ENCODE assay signal across 12 cellular contexts in the genomic region with DNA sequence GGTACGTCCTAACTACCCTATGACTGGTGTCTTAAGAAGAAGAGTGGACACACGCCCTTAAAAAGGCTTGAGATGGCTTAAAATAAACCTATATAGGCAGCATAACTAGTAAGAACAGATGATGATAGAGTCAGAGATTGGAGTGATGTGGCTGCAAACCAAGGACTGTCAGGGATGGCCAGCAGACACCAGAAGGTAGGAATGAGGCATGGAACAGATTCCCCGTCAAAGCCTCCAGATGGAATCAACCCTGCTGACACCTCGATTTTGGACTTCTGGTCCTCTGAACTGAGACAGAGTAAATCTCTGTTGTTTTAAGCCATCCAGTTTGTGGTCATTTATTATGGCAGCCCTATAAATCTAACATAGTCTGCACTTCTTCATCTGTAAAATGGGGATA. TPM values are rescaled to one million over a fixed set of nuclear protein-coding genes. Genes with fewer than 3 reads are reported as not detected.
A peak's percentile ranks its signal among the peaks of the same experiment; 100 is the strongest.
DNase-seq lines count a peak whose midpoint lies in the region; ATAC-seq lines count a peak whose summit lies in the region.
"Had no signal": no experiment of that assay in that cellular context is flagged by ENCODE, and none has a peak within 500 bp of the region (broad histone marks: within the 10 kb centered on the region; RNA-seq: fewer than 3 reads in every experiment).

No MANE protein-coding gene starts in this region.

- peak; percentile 87 for DNase-seq in G401 (ENCODE audit: low spot score)
- peak; percentile 84 for DNase-seq in cerebellar cortex (ENCODE audit: low spot score)
- DNase-seq in islet precursor cell, result peak; percentile 17
- DNase-seq in ureter (ENCODE audit: low spot score), result peak; percentile 9
- DNase-seq in GM23248, result no peak
- DNase-seq: CD8-positive, alpha-beta T cell; COR-L47; DMS53 had no signal

- no peak for ATAC-seq in GM18520 (IDR thresholded peaks at IDR 0.05; ENCODE audit: unreplicated experiment)
- no peak for ATAC-seq in HG03280 (IDR thresholded peaks at IDR 0.05; ENCODE audit: unreplicated experiment)
- ATAC-seq: A549; CD8-positive, alpha-beta T cell had no signal

- H3K27ac ChIP-seq in GM23248, result no peak overlapping the region
- H3K27ac ChIP-seq: A549 had no signal

- no peaks in the 10 kb centered on the region for H3K4me1 ChIP-seq in GM23248 (ENCODE audit: insufficient read depth)
- H3K4me1 ChIP-seq: HAP-1 had no signal

- H3K4me3 ChIP-seq in GM23248, result no peak overlapping the region
- H3K4me3 ChIP-seq: A549, HAP-1 had no signal

- no peaks in the 10 kb centered on the region for H3K9me2 ChIP-seq in GM23248 (ENCODE audit: insufficient read depth)

- H3K27me3 ChIP-seq in GM23248 (replicated peaks; ENCODE audit: insufficient read depth), result peaks cover 11% of the 10 kb centered on the region

- 40 to 41% methylated on average over 4 of the region's 4 CpGs for WGBS in GM23248 (ENCODE audit: low coverage in 1 of 2, low lambda C conversion rate in 2 of 2, missing lambda C conversion rate in 2 of 2), 2 experiments

- no peaks in the 10 kb centered on the region for H4K20me1 ChIP-seq in GM23248 (ENCODE audit: insufficient read depth)

- H3F3A ChIP-seq in GM23248 (ENCODE audit: insufficient read depth), result no peaks in the 10 kb centered on the region

- H3K9ac ChIP-seq in GM23248, result no peak overlapping the region

- in situ Hi-C loops in G401 (cut with HindIII; ENCODE audit: low sequenced_read_pairs), result no loop called here
- in situ Hi-C loops in GM23248 (cut with MboI), result no loop called here

- no peak overlapping the region for H2AFZ ChIP-seq in GM23248

- no peak overlapping the region for H3K4me2 ChIP-seq in GM23248 (ENCODE audit: unreplicated experiment)
- H3K4me2 ChIP-seq: A549 had no signal

- H3K36me3 ChIP-seq in GM23248 (ENCODE audit: low read depth), result no peaks in the 10 kb centered on the region
- H3K36me3 ChIP-seq: HAP-1 had no signal

- no peaks in the 10 kb centered on the region for H3K79me2 ChIP-seq in GM23248 (ENCODE audit: insufficient read depth)

- no peaks in the 10 kb centered on the region for H3K9me3 ChIP-seq in GM23248 (ENCODE audit: low read depth)
- H3K9me3 ChIP-seq: A549, HAP-1 had no signal

RNA-seq across cellular contexts. Expression of gene TMOD1, which starts 7.4 kb away (rescaled TPM):
- not detected in 2 replicates for total RNA-seq in G401 (2014; rRNA removed; shearing (Covaris generic))
- 29.3 TPM for total RNA-seq in ureter
- 1.3 TPM in 1 of 2 replicates, not detected in the other for total RNA-seq in GM23248 (2014; rRNA removed; shearing (Covaris generic))
- polyA plus RNA-seq in GM23248 (2016; fragmentation: Nextera tagmentation; extraction: Ambion mirVana), result 0.34 and 0.43 TPM in 2 replicates

Comparison
In these comparisons a context has a peak if more than half of its experiments do, and no peak if none do; other contexts are left out.
1. RNA of gene TMOD1, which starts 7.4 kb away (total RNA-seq): 29.3 TPM in ureter (single experiment); 1.3 TPM in GM23248 and not detected in G401; every median in the first group is over 10 times any median in the second.